In the genomic region with DNA sequence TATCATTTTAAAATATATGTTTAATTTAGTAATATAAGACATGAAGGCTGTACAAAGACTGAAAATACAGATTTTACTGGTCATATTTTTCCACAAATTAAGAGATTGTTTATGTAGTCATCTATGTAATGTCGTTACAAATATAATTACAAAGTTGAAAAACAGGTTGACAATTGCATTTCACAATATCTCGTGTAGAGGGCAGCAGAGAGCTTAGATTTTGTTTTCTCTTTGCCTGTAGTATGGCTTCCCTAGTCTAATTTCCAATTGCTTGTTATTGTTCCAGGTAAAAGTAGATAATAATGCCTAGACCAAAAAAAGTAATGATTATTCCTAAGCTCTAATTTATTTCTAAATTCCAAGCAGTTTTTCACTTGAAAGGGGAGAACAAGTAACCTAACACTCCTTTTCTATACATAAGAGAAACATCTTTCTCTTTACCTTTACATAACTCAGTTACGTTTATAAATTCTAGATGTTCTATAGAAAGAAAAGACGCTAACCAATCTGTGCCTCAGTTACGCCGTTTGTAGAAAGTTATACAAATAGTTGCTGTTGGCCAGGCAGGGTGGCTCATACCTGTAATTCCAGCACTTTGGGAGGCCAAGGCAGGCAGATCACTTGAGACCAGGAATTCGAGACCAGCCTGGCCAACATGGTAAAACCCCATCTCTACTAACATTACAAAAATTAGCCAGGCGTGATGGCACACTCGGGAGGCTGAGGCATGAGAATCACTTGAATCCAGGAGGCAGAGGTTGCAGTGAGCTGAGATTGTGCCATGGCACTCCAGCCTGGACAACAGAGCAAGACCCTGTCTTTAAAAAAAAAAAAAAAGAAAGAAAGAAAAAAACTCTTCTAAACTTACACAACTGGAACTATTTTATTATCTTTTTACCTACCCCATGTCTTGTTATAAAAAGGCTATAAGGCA, we compare ENCODE assay signal across 8 cellular contexts. TPM values are rescaled to one million over a fixed set of nuclear protein-coding genes. Genes with fewer than 3 reads are reported as not detected.
DNase-seq lines count a peak whose midpoint lies in the region; ATAC-seq, FAIRE-seq and TF ChIP-seq lines count a peak whose summit lies in the region.

No MANE protein-coding gene starts in this region.

- peaks cover 4 to 37% of the 10 kb centered on the region in 2 donors for H3K4me1 Mint-ChIP-seq in natural killer cell treated with Interleukin-12 subunit alpha and Interleukin-12 subunit beta and Interleukin-15 and Interleukin-18, amount 100 ng/mL, for 72 hours (ENCODE audit: low read depth in 2 of 2)

- TF ChIP-seq RAD21 in Ishikawa (IDR thresholded peaks at IDR 0.05; ENCODE audit: low read depth): peak; percentile 69

- no peak overlapping the region for H3K4ac ChIP-seq in neuronal stem cell (ENCODE audit: low read length)

- no peak for TF ChIP-seq EP300 in Ishikawa (IDR thresholded peaks at IDR 0.05; ENCODE audit: borderline replicate concordance)

- H3K27me3 Mint-ChIP-seq in natural killer cell treated with Interleukin-12 subunit alpha and Interleukin-12 subunit beta and Interleukin-15 and Interleukin-18, amount 100 ng/mL, for 72 hours: no peaks in the 10 kb centered on the region

- no peak overlapping the region for H2AK5ac ChIP-seq in neuronal stem cell (ENCODE audit: low read depth, low read length)

- H3K27ac Mint-ChIP-seq in natural killer cell treated with Interleukin-12 subunit alpha and Interleukin-12 subunit beta and Interleukin-15 and Interleukin-18, amount 100 ng/mL, for 72 hours: peak overlapping the region in 1 of 2 donors; percentile 62

- peak; percentile 89 for FAIRE-seq in endometrium (lab: Jason Lieb, UNC)

- WGBS in neuronal stem cell (ENCODE audit: extremely low coverage in 2 of 2, insufficient read length in 2 of 2, insufficient replicate concordance in 1 of 2), 2 donors: no CpG with 5 or more reads among the region's 9 CpGs

- no peak overlapping the region for H3K23ac ChIP-seq in neuronal stem cell (ENCODE audit: low read depth, low read length, poor library complexity)

- H3K36me3 Mint-ChIP-seq in natural killer cell treated with Interleukin-12 subunit alpha and Interleukin-12 subunit beta and Interleukin-15 and Interleukin-18, amount 100 ng/mL, for 72 hours: peaks cover 5% of the 10 kb centered on the region

- H3K9ac ChIP-seq in neuronal stem cell (ENCODE audit: low read depth, low read length, poor library complexity): no peak overlapping the region

- no peaks in the 10 kb centered on the region for H3K9me3 Mint-ChIP-seq in natural killer cell treated with Interleukin-12 subunit alpha and Interleukin-12 subunit beta and Interleukin-15 and Interleukin-18, amount 100 ng/mL, for 72 hours

- peak overlapping the region; percentile 22 for H3K4me3 Mint-ChIP-seq in natural killer cell treated with Interleukin-12 subunit alpha and Interleukin-12 subunit beta and Interleukin-15 and Interleukin-18, amount 100 ng/mL, for 72 hours

- no peak overlapping the region for H2BK15ac ChIP-seq in neuronal stem cell (ENCODE audit: low read length)

- no peak overlapping the region for H2BK120ac ChIP-seq in neuronal stem cell (ENCODE audit: low read depth, low read length)

- no peak overlapping the region for H3K4me3 ChIP-seq in neuronal stem cell (ENCODE audit: low read length in 2 of 2)

- no peak overlapping the region for H3K27ac ChIP-seq in neuronal stem cell (replicated peaks; ENCODE audit: low read length)

- H3K9me3 ChIP-seq in neuronal stem cell (replicated peaks in 1 of 2; ENCODE audit: control insufficient read depth in 2 of 2, insufficient read depth in 1 of 2, low read depth in 1 of 2, low read length in 2 of 2): no peaks in the 10 kb centered on the region

- no peaks in the 10 kb centered on the region for H3K27me3 ChIP-seq in neuronal stem cell (ENCODE audit: control insufficient read depth in 3 of 3, insufficient read depth in 3 of 3, low read depth in 1 of 3, low read length in 3 of 3)

- H3K18ac ChIP-seq in neuronal stem cell (ENCODE audit: low read length): no peak overlapping the region

- H2BK12ac ChIP-seq in neuronal stem cell (ENCODE audit: low read length): no peak overlapping the region

- H2AFZ ChIP-seq in neuronal stem cell (ENCODE audit: low read length): no peak overlapping the region

- DNase-seq in NCI-H510A treated with DMSO at 0.1 percent for 48 hours (lab: John Stamatoyannopoulos, UW): peak; percentile 50
- no peak for DNase-seq in NCI-H510A (lab: John Stamatoyannopoulos, UW)
- DNase-seq in SK-MEL-5 (ENCODE audit: low read depth, low spot score): peak; percentile 60
- no peak for DNase-seq in natural killer cell treated with Interleukin-12 subunit alpha and Interleukin-12 subunit beta and Interleukin-15 and Interleukin-18, amount 100 ng/mL, for 72 hours (ENCODE audit: low spot score)
- DNase-seq in neuronal stem cell (ENCODE audit: low spot score): no peak
- no peak for DNase-seq in posterior cingulate gyrus

- ATAC-seq in natural killer cell treated with Interleukin-12 subunit alpha and Interleukin-12 subunit beta and Interleukin-15 and Interleukin-18, amount 100 ng/mL, for 72 hours: no peak

- H4K91ac ChIP-seq in neuronal stem cell (ENCODE audit: low read depth, low read length, poor library complexity): no peak overlapping the region

- peaks cover 5 to 14% of the 10 kb centered on the region in 2 donors for H3K36me3 ChIP-seq in neuronal stem cell (replicated peaks in 1 of 2; ENCODE audit: control insufficient read depth in 2 of 2, insufficient read depth in 2 of 2, low read length in 2 of 2)

- H4K8ac ChIP-seq in neuronal stem cell (ENCODE audit: low read depth, low read length): no peak overlapping the region

- H3K14ac ChIP-seq in neuronal stem cell (ENCODE audit: low read length): no peak overlapping the region

- H3K4me1 ChIP-seq in neuronal stem cell (ENCODE audit: control insufficient read depth in 2 of 2, insufficient read depth in 1 of 2, low read depth in 1 of 2, low read length in 2 of 2): peaks cover 9 to 14% of the 10 kb centered on the region in 2 donors

- no peak overlapping the region for H3K4me2 ChIP-seq in neuronal stem cell (ENCODE audit: insufficient read depth, low read length, poor library complexity, severe bottlenecking)

- intact Hi-C loops in posterior cingulate gyrus (cut with DNase I): loop anchor here (1.0 to 10.0 kb wide), 2 partner anchors 181 to 432 kb away; no protein-coding TSS in a partner anchor

- no peak overlapping the region for H2BK5ac ChIP-seq in neuronal stem cell (ENCODE audit: low read length)

- no peaks in the 10 kb centered on the region for H3K79me1 ChIP-seq in neuronal stem cell (ENCODE audit: low read depth, low read length)

- in situ Hi-C loops in SK-MEL-5 (cut with HindIII; ENCODE audit: low pct_unique_long_range_greater_than_20kb, low sequenced_read_pairs): no loop called here

TF ChIP-seq in Ishikawa, 13 proteins besides CTCF, POLR2A, EP300 and RAD21:
- no peak for TF ChIP-seq FOXM1 (IDR thresholded peaks at IDR 0.05; ENCODE audit: borderline replicate concordance, low read depth)
- TF ChIP-seq, protein P1, sequence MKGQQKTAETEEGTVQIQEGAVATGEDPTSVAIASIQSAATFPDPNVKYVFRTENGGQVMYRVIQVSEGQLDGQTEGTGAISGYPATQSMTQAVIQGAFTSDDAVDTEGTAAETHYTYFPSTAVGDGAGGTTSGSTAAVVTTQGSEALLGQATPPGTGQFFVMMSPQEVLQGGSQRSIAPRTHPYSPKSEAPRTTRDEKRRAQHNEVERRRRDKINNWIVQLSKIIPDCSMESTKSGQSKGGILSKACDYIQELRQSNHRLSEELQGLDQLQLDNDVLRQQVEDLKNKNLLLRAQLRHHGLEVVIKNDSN (IDR thresholded peaks at IDR 0.05): no peak
- peak; percentile 40; the same call in 1 of the 2 replicates for TF ChIP-seq CEBPB (IDR thresholded peaks at IDR 0.05)
- no peak for TF ChIP-seq TAF1 (IDR thresholded peaks at IDR 0.05; ENCODE audit: low read depth)
- no peak for TF ChIP-seq CREB1 (IDR thresholded peaks at IDR 0.05; ENCODE audit: low read depth)
- TF ChIP-seq TEAD4 (IDR thresholded peaks at IDR 0.05): no peak
TF ChIP-seq in Ishikawa: peak in this region for 1.

RNA-seq across cellular contexts. Expression of gene NET1, which starts 30.0 kb away (rescaled TPM):
- total RNA-seq in SK-MEL-5 (2014; rRNA removed; shearing (Covaris generic)): 12.9 and 13.4 TPM in 2 replicates
- 13.0 and 17.8 TPM in 2 replicates for polyA plus RNA-seq in SK-MEL-5 (2015; cell fraction: cytosol; rRNA removed)
- polyA plus RNA-seq in SK-MEL-5 (2015; cell fraction: nucleus; rRNA removed): 13.2 and 14.6 TPM in 2 replicates
- 10 to 100 TPM; 20.1 to 36.0 TPM for total RNA-seq in natural killer cell treated with Interleukin-12 subunit alpha and Interleukin-12 subunit beta and Interleukin-15 and Interleukin-18, amount 100 ng/mL, for 72 hours
- 45.2 TPM for polyA plus RNA-seq in neuronal stem cell (2013, experiment 1 of 2)
- 45.1 TPM for polyA plus RNA-seq in neuronal stem cell (2013, experiment 2 of 2)

RNA-seq across cellular contexts. Expression of gene TUBAL3, which starts 37.7 kb away (rescaled TPM):
- total RNA-seq in SK-MEL-5 (2014; rRNA removed; shearing (Covaris generic)): 0.08 TPM in 1 of 2 replicates, not detected in the other
- not detected in 2 replicates for polyA plus RNA-seq in SK-MEL-5 (2015; cell fraction: cytosol; rRNA removed)
- polyA plus RNA-seq in SK-MEL-5 (2015; cell fraction: nucleus; rRNA removed): not detected in 2 replicates
- total RNA-seq in natural killer cell treated with Interleukin-12 subunit alpha and Interleukin-12 subunit beta and Interleukin-15 and Interleukin-18, amount 100 ng/mL, for 72 hours: under 1 TPM in 1 of 2 donors, not detected in 1; 0.19 TPM
- polyA plus RNA-seq in neuronal stem cell (2013, experiment 1 of 2): not detected
- not detected for polyA plus RNA-seq in neuronal stem cell (2013, experiment 2 of 2)

RNA-seq across cellular contexts. Expression of gene CALML5, which starts 57.0 kb away (rescaled TPM):
- not detected in 2 replicates for total RNA-seq in SK-MEL-5 (2014; rRNA removed; shearing (Covaris generic))
- polyA plus RNA-seq in SK-MEL-5 (2015; cell fraction: cytosol; rRNA removed): not detected in 2 replicates
- not detected in 2 replicates for polyA plus RNA-seq in SK-MEL-5 (2015; cell fraction: nucleus; rRNA removed)
- total RNA-seq in natural killer cell treated with Interleukin-12 subunit alpha and Interleukin-12 subunit beta and Interleukin-15 and Interleukin-18, amount 100 ng/mL, for 72 hours: not detected
- not detected for polyA plus RNA-seq in neuronal stem cell (2013, experiment 1 of 2)
- not detected for polyA plus RNA-seq in neuronal stem cell (2013, experiment 2 of 2)

Comparison
In these comparisons a context has a peak if more than half of its experiments do, and no peak if none do; other contexts are left out.
1. DNase-seq: peak in NCI-H510A treated with DMSO at 0.1 percent for 48 hours (single experiment) and SK-MEL-5 (single experiment); none in NCI-H510A (single experiment), natural killer cell treated with Interleukin-12 subunit alpha and Interleukin-12 subunit beta and Interleukin-15 and Interleukin-18, amount 100 ng/mL, for 72 hours (single experiment), neuronal stem cell (single experiment) and posterior cingulate gyrus (0 of 10).